Comparison of ENCODE assay signal across 1 cellular context in the genomic region with DNA sequence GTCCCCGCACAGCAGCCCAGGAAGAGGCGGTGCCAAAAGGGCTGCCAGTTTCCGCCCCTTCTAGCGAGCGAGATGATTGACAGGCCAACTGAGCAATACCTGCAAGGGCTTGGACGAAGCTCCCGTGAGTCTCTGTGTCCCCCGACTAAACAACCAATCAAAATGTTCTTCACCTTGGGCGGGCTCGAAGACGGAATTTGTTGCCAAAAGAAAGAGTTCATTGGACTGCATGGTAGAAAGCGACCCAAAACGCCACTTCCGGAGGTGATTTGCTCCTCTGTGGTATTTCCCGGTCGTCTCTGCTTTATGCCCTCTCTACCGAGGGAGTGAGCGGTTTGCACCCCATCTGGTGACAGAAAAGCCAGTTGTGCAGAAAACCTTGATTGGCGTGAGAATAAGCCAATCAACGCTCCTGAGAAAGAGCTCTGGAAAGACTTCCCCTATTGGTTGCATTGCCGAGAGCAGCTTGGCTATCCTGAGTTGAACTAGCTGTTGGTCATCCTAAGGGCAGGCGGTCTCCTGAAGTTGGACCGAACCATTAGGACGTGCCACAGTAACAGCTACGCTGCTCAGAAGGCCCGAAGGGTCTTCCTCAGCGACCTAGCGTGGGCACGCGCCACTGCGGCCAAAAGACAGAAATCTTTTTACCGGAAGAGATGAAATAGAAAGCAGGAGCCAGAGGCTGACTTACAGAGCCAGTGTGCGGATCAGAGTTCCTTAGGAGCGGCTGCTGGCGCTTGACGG.
TF ChIP-seq lines count a peak whose summit lies in the region.

No MANE protein-coding gene starts in this region.

TF ChIP-seq in HepG2, 621 proteins besides CTCF, POLR2A, EP300 and RAD21 (continued from another document):
- TF ChIP-seq, protein P1, sequence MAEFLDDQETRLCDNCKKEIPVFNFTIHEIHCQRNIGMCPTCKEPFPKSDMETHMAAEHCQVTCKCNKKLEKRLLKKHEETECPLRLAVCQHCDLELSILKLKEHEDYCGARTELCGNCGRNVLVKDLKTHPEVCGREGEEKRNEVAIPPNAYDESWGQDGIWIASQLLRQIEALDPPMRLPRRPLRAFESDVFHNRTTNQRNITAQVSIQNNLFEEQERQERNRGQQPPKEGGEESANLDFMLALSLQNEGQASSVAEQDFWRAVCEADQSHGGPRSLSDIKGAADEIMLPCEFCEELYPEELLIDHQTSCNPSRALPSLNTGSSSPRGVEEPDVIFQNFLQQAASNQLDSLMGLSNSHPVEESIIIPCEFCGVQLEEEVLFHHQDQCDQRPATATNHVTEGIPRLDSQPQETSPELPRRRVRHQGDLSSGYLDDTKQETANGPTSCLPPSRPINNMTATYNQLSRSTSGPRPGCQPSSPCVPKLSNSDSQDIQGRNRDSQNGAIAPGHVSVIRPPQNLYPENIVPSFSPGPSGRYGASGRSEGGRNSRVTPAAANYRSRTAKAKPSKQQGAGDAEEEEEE (CRISPR knock-in tag; IDR thresholded peaks at IDR 0.05; ENCODE audit: borderline replicate concordance): no peak
- TF ChIP-seq CHD2 (IDR thresholded peaks at IDR 0.05; ENCODE audit: low read depth, low read length): 0 out of 2 replicates have a peak, but pooled peaks have one; percentile 0
- peak; percentile 91 for TF ChIP-seq ZNF143 (CRISPR knock-in tag; IDR thresholded peaks at IDR 0.05)
- no peak for TF ChIP-seq ZFP37 (CRISPR knock-in tag; IDR thresholded peaks at IDR 0.05; ENCODE audit: borderline replicate concordance)
- TF ChIP-seq ZNF225 (CRISPR knock-in tag; IDR thresholded peaks at IDR 0.05): no peak; the same call in 1 of the 2 replicates
- TF ChIP-seq SKIL (CRISPR knock-in tag; IDR thresholded peaks at IDR 0.05; ENCODE audit: borderline replicate concordance): peak; percentile 0; the same call in 1 of the 2 replicates
- 0 out of 2 replicates have a peak, but pooled peaks have one; percentile 49 for TF ChIP-seq HMG20B (CRISPR knock-in tag; conservative IDR thresholded peaks at IDR 0.05)
- TF ChIP-seq HDAC6 (IDR thresholded peaks at IDR 0.05; ENCODE audit: low read depth, low read length): no peak
- TF ChIP-seq, protein P2, sequence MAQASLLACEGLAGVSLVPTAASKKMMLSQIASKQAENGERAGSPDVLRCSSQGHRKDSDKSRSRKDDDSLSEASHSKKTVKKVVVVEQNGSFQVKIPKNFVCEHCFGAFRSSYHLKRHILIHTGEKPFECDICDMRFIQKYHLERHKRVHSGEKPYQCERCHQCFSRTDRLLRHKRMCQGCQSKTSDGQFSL (CRISPR knock-in tag; IDR thresholded peaks at IDR 0.05): no peak
- no peak for TF ChIP-seq PCBP2 (optimal IDR thresholded peaks at IDR 0.05; ENCODE audit: low read depth, low read length, poor library complexity, severe bottlenecking)
- TF ChIP-seq POLR2AphosphoS5 (IDR thresholded peaks at IDR 0.05; ENCODE audit: low read depth, low read length): peak; percentile 95
- TF ChIP-seq ONECUT2 (CRISPR knock-in tag; IDR thresholded peaks at IDR 0.05): no peak
- no peak; the same call in 1 of the 2 replicates for TF ChIP-seq HOMEZ (CRISPR knock-in tag; IDR thresholded peaks at IDR 0.05; ENCODE audit: low read depth)
- no peak for TF ChIP-seq FOXO4 (CRISPR knock-in tag; conservative IDR thresholded peaks at IDR 0.05)
- TF ChIP-seq KDM3A (CRISPR knock-in tag; IDR thresholded peaks at IDR 0.05; ENCODE audit: low read depth): no peak
- no peak; the same call in 1 of the 2 replicates for TF ChIP-seq LBX2 (CRISPR knock-in tag; IDR thresholded peaks at IDR 0.05; ENCODE audit: borderline replicate concordance)
- TF ChIP-seq ZNF652 (CRISPR knock-in tag; IDR thresholded peaks at IDR 0.05; ENCODE audit: borderline replicate concordance, low read depth): no peak; the same call in 1 of the 2 replicates
- TF ChIP-seq ZNF713 (CRISPR knock-in tag; IDR thresholded peaks at IDR 0.05): no peak
